8 cellular contexts compared by ENCODE assay signal in the genomic region with DNA sequence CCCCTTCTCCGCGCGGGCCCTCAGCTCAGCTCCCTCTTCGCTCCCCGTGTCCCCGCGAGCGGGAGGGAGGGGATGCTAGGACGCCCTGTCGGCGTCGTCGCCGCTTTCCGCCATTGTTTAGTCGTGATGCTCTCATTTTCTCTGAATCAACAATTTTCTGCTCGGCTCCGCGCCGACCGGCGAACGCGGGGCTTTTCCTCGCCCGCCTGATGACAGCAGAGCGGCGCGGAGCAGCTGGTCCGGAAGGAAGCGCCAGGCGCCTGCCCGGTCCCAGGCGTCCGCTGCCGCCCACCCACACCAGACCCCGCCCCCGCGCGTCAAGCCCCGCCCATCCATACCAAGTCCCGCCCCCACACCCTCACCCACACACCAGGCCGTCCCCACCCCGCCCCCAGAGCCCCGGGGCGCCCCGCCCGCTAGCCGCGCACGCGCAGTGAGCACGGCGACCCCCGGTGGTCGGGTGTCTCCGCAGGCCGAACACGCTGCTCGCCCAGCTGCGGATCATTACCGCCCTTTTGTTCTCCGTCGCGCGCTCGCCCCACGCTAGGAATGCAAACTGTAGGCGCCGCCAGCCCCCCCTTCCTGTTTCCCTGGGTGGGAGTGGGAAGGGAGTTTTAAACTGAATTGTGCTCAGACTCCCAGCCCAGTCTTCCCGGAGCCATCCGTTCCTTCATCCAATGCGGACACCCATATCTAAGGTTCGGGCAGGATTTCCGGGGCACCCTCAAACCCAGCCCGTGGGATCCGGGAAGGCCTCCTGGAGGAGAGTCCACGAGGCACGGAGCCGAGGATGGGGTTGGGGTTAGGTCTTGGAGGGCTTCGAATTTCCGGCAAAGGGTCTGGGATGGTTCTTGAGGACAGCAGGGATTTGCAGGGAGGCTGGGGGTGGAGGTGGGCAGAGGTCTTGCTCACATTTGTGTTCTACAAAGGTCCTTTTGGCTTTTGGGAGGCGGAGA. TPM values are rescaled to one million over a fixed set of nuclear protein-coding genes. Genes with fewer than 3 reads are reported as not detected.
A peak's percentile ranks its signal among the peaks of the same experiment; 100 is the strongest.
DNase-seq lines count a peak whose midpoint lies in the region; ATAC-seq lines count a peak whose summit lies in the region.

No MANE protein-coding gene starts in this region.

- DNase-seq in DMS 273 (lab: John Stamatoyannopoulos, UW; ENCODE audit: unreplicated experiment) (peak; percentile 78), DMS 273 treated with DMSO at 0.1 percent for 48 hours (lab: John Stamatoyannopoulos, UW) (no peak), NCI-H1930 (lab: John Stamatoyannopoulos, UW) (peak; percentile 81 to 82), NAMALWA (ENCODE audit: low spot score) (no peak)
- DNase-seq in activated CD8-positive, alpha-beta memory T cell treated with anti-CD3 and anti-CD28 coated beads for 24 hours = peak; percentile 87
- peak; percentile 39 to 42 (median 40) for DNase-seq in effector memory CD8-positive, alpha-beta T cell
- peak; percentile 22 to 30 for DNase-seq in stimulated activated CD8-positive, alpha-beta memory T cell treated with anti-CD3 and anti-CD28 coated beads, Interleukin-2, amount 100 ng/mL, for 1 hour (ENCODE audit: low read depth in 2 of 2)

- peaks cover 35% of the 10 kb centered on the region for H3K27me3 ChIP-seq in mononuclear cell (ENCODE audit: insufficient read depth, low read length)

- H3K4me1 Mint-ChIP-seq in effector memory CD8-positive, alpha-beta T cell (ENCODE audit: low read depth in 2 of 2) = peaks cover 5 to 11% of the 10 kb centered on the region in 2 donors

- H3K9me3 Mint-ChIP-seq in effector memory CD8-positive, alpha-beta T cell = no peaks in the 10 kb centered on the region

- H3K9me3 ChIP-seq in mononuclear cell (ENCODE audit: low read depth, low read length) = no peaks in the 10 kb centered on the region

- H3K4me3 ChIP-seq in mononuclear cell (ENCODE audit: low read length) = peak overlapping the region; percentile 29

- peaks cover 10% of the 10 kb centered on the region for H3K36me3 Mint-ChIP-seq in effector memory CD8-positive, alpha-beta T cell (ENCODE audit: insufficient read depth)

- ATAC-seq in effector memory CD8-positive, alpha-beta T cell (replicated peaks) = peak; percentile 88

- peaks cover 7 to 39% of the 10 kb centered on the region in 2 donors for H3K27me3 Mint-ChIP-seq in effector memory CD8-positive, alpha-beta T cell

- peak overlapping the region; percentile 46 to 91 for H3K27ac Mint-ChIP-seq in effector memory CD8-positive, alpha-beta T cell

- H3K4me1 ChIP-seq in mononuclear cell (ENCODE audit: insufficient read depth, low read length) = peaks cover 12% of the 10 kb centered on the region

- H3K4me3 Mint-ChIP-seq in effector memory CD8-positive, alpha-beta T cell = peak overlapping the region; percentile 85 to 88

RNA-seq across cellular contexts. Expression of gene SLC32A1, which starts 49.8 kb away (rescaled TPM):
- 0.21 TPM for total RNA-seq in mononuclear cell

Comparison
In these comparisons a context has a peak if more than half of its experiments do, and no peak if none do; other contexts are left out.
1. DNase-seq: peak in DMS 273 (single experiment), NCI-H1930 (2 of 2), activated CD8-positive, alpha-beta memory T cell treated with anti-CD3 and anti-CD28 coated beads for 24 hours (single experiment), effector memory CD8-positive, alpha-beta T cell (3 of 3) and stimulated activated CD8-positive, alpha-beta memory T cell treated with anti-CD3 and anti-CD28 coated beads, Interleukin-2, amount 100 ng/mL, for 1 hour (2 of 2); none in DMS 273 treated with DMSO at 0.1 percent for 48 hours (single experiment) and NAMALWA (single experiment).